ENCODE assay signal across 9 cellular contexts in the genomic region with DNA sequence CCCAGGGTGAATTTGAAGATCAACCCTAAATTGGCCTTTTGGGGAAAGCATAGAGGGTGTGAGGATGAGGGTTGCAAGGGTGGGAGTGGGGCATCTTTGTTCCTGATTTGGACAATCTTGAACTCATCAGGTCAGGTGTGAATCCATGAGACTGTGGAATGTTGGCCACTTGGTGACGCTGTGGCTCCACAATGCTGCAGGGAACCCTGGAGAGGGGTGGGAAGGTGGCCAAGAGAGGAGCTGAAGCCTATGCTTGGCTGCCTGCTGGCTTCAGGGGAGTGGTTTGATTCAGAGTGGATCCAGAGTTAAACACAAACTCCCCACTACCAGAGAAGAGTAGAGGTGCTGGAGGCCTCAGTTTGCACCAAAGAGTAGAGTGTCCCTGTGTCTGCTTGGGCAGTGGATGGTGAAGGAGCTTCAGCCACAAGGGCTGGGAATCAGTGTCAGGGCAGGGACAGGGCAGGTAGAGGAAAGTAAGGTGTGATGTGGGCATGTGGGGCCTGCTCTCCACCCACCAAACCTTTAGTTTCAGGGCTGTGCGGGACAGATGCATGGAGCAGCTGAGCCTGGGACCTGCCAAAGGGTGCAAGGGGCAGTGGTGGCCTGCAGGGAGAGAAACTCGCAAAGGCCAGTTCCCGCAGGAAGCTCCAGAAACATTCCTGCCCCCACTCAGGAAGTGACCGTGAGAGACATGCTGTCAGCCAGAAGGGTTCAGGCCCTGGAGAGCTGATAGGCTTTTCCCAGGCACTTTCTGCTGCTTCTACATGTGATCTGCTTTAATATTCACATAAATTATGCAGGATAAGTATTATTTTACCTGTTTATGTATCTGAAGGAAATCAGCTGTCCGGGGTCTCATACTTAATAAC.
DNase-seq lines count a peak whose midpoint lies in the region; ATAC-seq and TF ChIP-seq lines count a peak whose summit lies in the region.
"Had no signal": no experiment of that assay in that cellular context is flagged by ENCODE, and none has a peak within 500 bp of the region (broad histone marks: within the 10 kb centered on the region; RNA-seq: fewer than 3 reads in every experiment).

No MANE protein-coding gene starts in this region.

- in situ Hi-C loops in gastrocnemius medialis (cut with MboI; ENCODE audit: low sequenced_read_pairs in 4 of 4): no loop called here

- DNase-seq in SKM-1 treated with dmso at 0.1 percent for 144 hours (lab: John Stamatoyannopoulos, UW; ENCODE audit: unreplicated experiment) (peak; percentile 4), SKM-1 (lab: John Stamatoyannopoulos, UW; ENCODE audit: unreplicated experiment) (no peak), NCI-H2171 (lab: John Stamatoyannopoulos, UW) (peak; percentile 87), choroid plexus epithelial cell (ENCODE audit: low read depth) (peak; percentile 86), gastrocnemius medialis (peak in 1 of 2 donors; percentile 40), activated gamma-delta T cell (lab: John Stamatoyannopoulos, UW) (no peak), posterior vena cava (ENCODE audit: low spot score) (no peak)

- H3K27me3 ChIP-seq in gastrocnemius medialis: no peaks in the 10 kb centered on the region

- H3K4me3 ChIP-seq in choroid plexus epithelial cell (ENCODE audit: low read depth, low read length) (no peak overlapping the region), gastrocnemius medialis (no peak overlapping the region)

- H3K4me1 ChIP-seq in gastrocnemius medialis: peaks cover 4 to 12% of the 10 kb centered on the region in 2 donors
- H3K4me1 ChIP-seq: Caco-2 had no signal

- H3K36me3 ChIP-seq in gastrocnemius medialis: no peaks in the 10 kb centered on the region

- ATAC-seq in gastrocnemius medialis: peak; percentile 69 to 71
- no peak for ATAC-seq in GM19324 (IDR thresholded peaks at IDR 0.05; ENCODE audit: low FRiP score, unreplicated experiment)

- TF ChIP-seq CTCF in choroid plexus epithelial cell (conservative IDR thresholded peaks at IDR 0.05; ENCODE audit: low read depth, low read length): peak; percentile 81
- peak in 3 of 5 experiments; percentile 32 to 55 (median 38) for TF ChIP-seq CTCF in gastrocnemius medialis (IDR thresholded peaks at IDR 0.05 in 4 of 5, conservative IDR thresholded peaks at IDR 0.05 in 1 of 5)

- intact Hi-C loops in gastrocnemius medialis (cut with DNase I; ENCODE audit: low total_unique reads) (no loop called here), posterior vena cava (cut with DNase I) (no loop called here)

- no peaks in the 10 kb centered on the region for H3K9me3 ChIP-seq in gastrocnemius medialis
- H3K9me3 ChIP-seq: Caco-2 had no signal

- TF ChIP-seq POLR2A in gastrocnemius medialis (IDR thresholded peaks at IDR 0.05): no peak

- no peak overlapping the region for H3K27ac ChIP-seq in gastrocnemius medialis

Comparison
In these comparisons a context has a peak if more than half of its experiments do, and no peak if none do; other contexts are left out.
1. DNase-seq: peak in SKM-1 treated with dmso at 0.1 percent for 144 hours (single experiment), NCI-H2171 (single experiment) and choroid plexus epithelial cell (single experiment); none in SKM-1 (single experiment), activated gamma-delta T cell (single experiment) and posterior vena cava (single experiment).